ENCODE assay signal across 8 cellular contexts in genomic region chr13:19601749-19602725, GRCh38. TPM values are rescaled to one million over a fixed set of nuclear protein-coding genes. Genes with fewer than 3 reads are reported as not detected.
DNase-seq lines count a peak whose midpoint lies in the region; ATAC-seq and TF ChIP-seq lines count a peak whose summit lies in the region.

No MANE protein-coding gene starts in this region.

- H3K36me3 Mint-ChIP-seq in activated CD8-positive, alpha-beta memory T cell treated with anti-CD3 and anti-CD28 coated beads, Interleukin-2, amount 10 ng/mL, durations not matched to agents 7 days and 5 days: peaks cover 8% of the 10 kb centered on the region

- H3K4me3 ChIP-seq in fibroblast of pulmonary artery (replicated peaks; ENCODE audit: low read depth, low read length): peak overlapping the region; percentile 50

- H3K9me3 Mint-ChIP-seq in activated CD8-positive, alpha-beta memory T cell treated with anti-CD3 and anti-CD28 coated beads, Interleukin-2, amount 10 ng/mL, durations not matched to agents 7 days and 5 days (ENCODE audit: low read depth): peaks cover 5% of the 10 kb centered on the region

- ATAC-seq in GM18499 (IDR thresholded peaks at IDR 0.05; ENCODE audit: insufficient read depth, unreplicated experiment): peak; percentile 46
- ATAC-seq in HG02759 (IDR thresholded peaks at IDR 0.05; ENCODE audit: unreplicated experiment): peak; percentile 89
- ATAC-seq in activated CD8-positive, alpha-beta memory T cell treated with anti-CD3 and anti-CD28 coated beads, Interleukin-2, amount 10 ng/mL, durations not matched to agents 7 days and 5 days: peak; percentile 86
- ATAC-seq in omental fat pad (ENCODE audit: low FRiP score): peak; percentile 81

- H3K27ac Mint-ChIP-seq in activated CD8-positive, alpha-beta memory T cell treated with anti-CD3 and anti-CD28 coated beads, Interleukin-2, amount 10 ng/mL, durations not matched to agents 7 days and 5 days: no peak overlapping the region

- no peak overlapping the region for H3K4me3 Mint-ChIP-seq in activated CD8-positive, alpha-beta memory T cell treated with anti-CD3 and anti-CD28 coated beads, Interleukin-2, amount 10 ng/mL, durations not matched to agents 7 days and 5 days

- peaks cover 34% of the 10 kb centered on the region for H3K27me3 Mint-ChIP-seq in activated CD8-positive, alpha-beta memory T cell treated with anti-CD3 and anti-CD28 coated beads, Interleukin-2, amount 10 ng/mL, durations not matched to agents 7 days and 5 days

- peak; percentile 38 for DNase-seq in AG08395 (ENCODE audit: low spot score)
- peak; percentile 42 to 52 for DNase-seq in NCI-H1930 (lab: John Stamatoyannopoulos, UW)
- DNase-seq in activated CD8-positive, alpha-beta memory T cell treated with anti-CD3 and anti-CD28 coated beads, Interleukin-2, amount 10 ng/mL, durations not matched to agents 7 days and 5 days: peak; percentile 43
- peak; percentile 41 for DNase-seq in fibroblast of pulmonary artery (ENCODE audit: low read depth)
- no peak for DNase-seq in omental fat pad (ENCODE audit: low spot score)
- DNase-seq in HPDE6-E6E7 (ENCODE audit: extremely low spot score): no peak

- CTCF ChIA-PET in activated CD8-positive, alpha-beta memory T cell treated with anti-CD3 and anti-CD28 coated beads, Interleukin-2, amount 10 ng/mL, durations not matched to agents 7 days and 5 days (lab: Charles Lee): no interaction called here

- TF ChIP-seq CTCF in fibroblast of pulmonary artery (IDR thresholded peaks at IDR 0.05; ENCODE audit: low read length, missing control alignments) (no peak), omental fat pad (IDR thresholded peaks at IDR 0.05) (no peak)

- H3K4me1 Mint-ChIP-seq in activated CD8-positive, alpha-beta memory T cell treated with anti-CD3 and anti-CD28 coated beads, Interleukin-2, amount 10 ng/mL, durations not matched to agents 7 days and 5 days: peaks cover 4% of the 10 kb centered on the region

RNA-seq across cellular contexts. Expression of gene MPHOSPH8, which starts 31.4 kb away (rescaled TPM):
- total RNA-seq in activated CD8-positive, alpha-beta memory T cell treated with anti-CD3 and anti-CD28 coated beads, Interleukin-2, amount 10 ng/mL, durations not matched to agents 7 days and 5 days: 10 to 100 TPM; 39.4 to 41.5 TPM
- 10 to 100 TPM; 21.4 to 42.2 (median 26.9) TPM for total RNA-seq in omental fat pad

RNA-seq across cellular contexts. Expression of gene TPTE2, which starts 40.7 kb away (rescaled TPM):
- total RNA-seq in activated CD8-positive, alpha-beta memory T cell treated with anti-CD3 and anti-CD28 coated beads, Interleukin-2, amount 10 ng/mL, durations not matched to agents 7 days and 5 days: not detected
- under 1 TPM in 1 of 4 donors, not detected in 3; 0.44 TPM for total RNA-seq in omental fat pad

Comparison
In these comparisons a context has a peak if more than half of its experiments do, and no peak if none do; other contexts are left out.
1. DNase-seq: peak in AG08395 (single experiment), NCI-H1930 (2 of 2), activated CD8-positive, alpha-beta memory T cell treated with anti-CD3 and anti-CD28 coated beads, Interleukin-2, amount 10 ng/mL, durations not matched to agents 7 days and 5 days (single experiment) and fibroblast of pulmonary artery (single experiment); none in omental fat pad (single experiment) and HPDE6-E6E7 (single experiment).
2. Peak in every context shown above with its lines, with median percentiles within 50 percentile points of each other: ATAC-seq.